ENCODE assay signal across 8 cellular contexts in genomic region chr1:9784508-9785133, GRCh38. TPM values are rescaled to one million over a fixed set of nuclear protein-coding genes. Genes with fewer than 3 reads are reported as not detected.
A peak's percentile ranks its signal among the peaks of the same experiment; 100 is the strongest.
DNase-seq lines count a peak whose midpoint lies in the region; ATAC-seq and TF ChIP-seq lines count a peak whose summit lies in the region.

No MANE protein-coding gene starts in this region.

- peaks cover 4% of the 10 kb centered on the region for H3K36me3 Mint-ChIP-seq in activated CD4-positive, alpha-beta T cell treated with anti-CD3 and anti-CD28 coated beads, Interleukin-2, amount 10 ng/mL, durations not matched to agents 24 days and 14 days (ENCODE audit: low read depth)

- no peaks in the 10 kb centered on the region for H3K36me3 ChIP-seq in uterus

- H3K4me3 Mint-ChIP-seq in activated CD4-positive, alpha-beta T cell treated with anti-CD3 and anti-CD28 coated beads, Interleukin-2, amount 10 ng/mL, durations not matched to agents 24 days and 14 days: no peak overlapping the region

- no peaks in the 10 kb centered on the region for H3K9me3 ChIP-seq in uterus

- TF ChIP-seq POLR2A in uterus (IDR thresholded peaks at IDR 0.05): no peak

- H3K27me3 Mint-ChIP-seq in activated CD4-positive, alpha-beta T cell treated with anti-CD3 and anti-CD28 coated beads, Interleukin-2, amount 10 ng/mL, durations not matched to agents 24 days and 14 days: no peaks in the 10 kb centered on the region

- H3K9me3 Mint-ChIP-seq in activated CD4-positive, alpha-beta T cell treated with anti-CD3 and anti-CD28 coated beads, Interleukin-2, amount 10 ng/mL, durations not matched to agents 24 days and 14 days: no peaks in the 10 kb centered on the region

- H3K4me3 ChIP-seq in GM12865 (ENCODE audit: low read depth, low read length) (peak overlapping the region; percentile 24), uterus (no peak overlapping the region)

- no peaks in the 10 kb centered on the region for H3K27me3 ChIP-seq in uterus

- no peak overlapping the region for H3K27ac ChIP-seq in 22Rv1
- H3K27ac ChIP-seq in uterus: no peak overlapping the region

- TF ChIP-seq CTCF in 22Rv1 (IDR thresholded peaks at IDR 0.05) (peak; percentile 87), GM12865 (IDR thresholded peaks at IDR 0.05; ENCODE audit: insufficient read depth, low read depth, low read length, missing control alignments) (peak; percentile 77), uterus (IDR thresholded peaks at IDR 0.05) (peak; percentile 57 to 80 (median 70))

- ATAC-seq in GM18873 (IDR thresholded peaks at IDR 0.05; ENCODE audit: low FRiP score, unreplicated experiment): no peak

- DNase-seq in GM12865 (ENCODE audit: low read depth): peak; percentile 92
- peak; percentile 68 for DNase-seq in NCI-H345 (lab: John Stamatoyannopoulos, UW)
- DNase-seq in activated CD4-positive, alpha-beta T cell treated with anti-CD3 and anti-CD28 coated beads, Interleukin-2, amount 10 ng/mL, durations not matched to agents 24 days and 14 days: peak; percentile 90
- DNase-seq in effector CD8-positive, alpha-beta T cell (lab: John Stamatoyannopoulos, UW): peak; percentile 30
- peak; percentile 32 for DNase-seq in non-pigmented ciliary epithelial cell (ENCODE audit: low read depth)
- DNase-seq in uterus: peak in 1 of 2 donors; percentile 67

- H3K4me1 ChIP-seq in uterus: no peaks in the 10 kb centered on the region

- H3K4me1 Mint-ChIP-seq in activated CD4-positive, alpha-beta T cell treated with anti-CD3 and anti-CD28 coated beads, Interleukin-2, amount 10 ng/mL, durations not matched to agents 24 days and 14 days: peaks cover 28% of the 10 kb centered on the region

- H3K27ac Mint-ChIP-seq in activated CD4-positive, alpha-beta T cell treated with anti-CD3 and anti-CD28 coated beads, Interleukin-2, amount 10 ng/mL, durations not matched to agents 24 days and 14 days: no peak overlapping the region

- intact Hi-C loops in activated CD4-positive, alpha-beta T cell treated with anti-CD3 and anti-CD28 coated beads, Interleukin-2, amount 10 ng/mL, durations not matched to agents 24 days and 14 days (cut with micrococcal nuclease): loop anchor here (1.0 to 5.0 kb wide), 3 partner anchors 39 to 157 kb away; partner anchors contain the start of gene CLSTN1
- intact Hi-C loops in uterus (cut with DNase I; ENCODE audit: low total_unique reads): loop anchor here (5.0 kb wide), 1 partner anchor 83 kb away; no protein-coding TSS in a partner anchor

RNA-seq across cellular contexts. Expression of gene CLSTN1, which starts 39.1 kb away (rescaled TPM):
- 42.1 and 43.8 TPM in 2 replicates for total RNA-seq in activated CD4-positive, alpha-beta T cell treated with anti-CD3 and anti-CD28 coated beads, Interleukin-2, amount 10 ng/mL, durations not matched to agents 24 days and 14 days
- total RNA-seq in uterus: 100 to 1,000 TPM in 2 of 4 donors, 10 to 100 TPM in 2; 46.8 to 184 (median 94.0) TPM
